Comparison of ENCODE assay signal across 8 cellular contexts in the genomic region with DNA sequence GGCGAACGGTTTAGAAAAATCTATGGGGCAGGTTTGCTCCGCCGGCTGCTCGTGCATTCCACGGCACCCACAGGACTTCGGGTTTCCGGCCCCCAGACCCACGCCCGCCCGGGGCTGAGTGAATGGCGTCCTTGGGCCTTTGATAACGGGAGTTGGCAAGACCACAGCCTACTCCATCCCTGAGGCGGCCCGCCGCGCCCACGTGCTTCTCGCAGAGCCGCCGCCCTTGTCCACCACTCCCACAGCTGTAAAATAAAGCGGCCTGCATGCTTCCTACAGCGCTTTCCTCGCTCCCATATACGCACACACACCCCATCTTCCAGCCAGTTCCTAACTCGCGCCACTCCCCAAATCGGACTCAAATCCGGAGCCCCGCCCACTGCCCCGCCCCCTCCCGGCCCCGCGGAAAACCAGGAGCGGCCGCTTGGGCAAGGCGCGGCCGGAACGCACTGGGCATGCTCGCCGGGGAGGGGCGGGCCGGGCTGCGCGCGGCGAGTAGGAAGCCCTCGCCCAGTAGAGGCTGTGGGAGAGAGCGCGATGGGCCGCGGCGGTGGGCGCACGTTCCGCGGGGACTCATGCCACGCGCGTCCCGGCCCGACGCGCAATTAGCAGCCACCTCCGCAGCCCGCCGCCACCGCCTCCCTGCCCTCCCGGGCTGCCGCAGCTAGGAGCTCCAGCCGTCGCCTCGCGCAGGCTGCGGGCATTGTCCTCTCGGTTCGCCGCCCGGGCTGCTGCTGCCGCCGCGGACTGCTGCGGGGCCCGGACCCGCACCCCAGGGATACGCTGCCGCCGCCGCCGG.
A peak's percentile ranks its signal among the peaks of the same experiment; 100 is the strongest.
DNase-seq lines count a peak whose midpoint lies in the region; ATAC-seq and TF ChIP-seq lines count a peak whose summit lies in the region.

RAP2B (plus strand) TSS at position 513 of the 799 bp plus-strand sequence. CDS start 468 bp downstream, outside the sequence.

- H3K27ac ChIP-seq in caudate nucleus (ENCODE audit: low read depth, low read length) = peak within 1 kb of the TSS; percentile 92

- DNase-seq in 8988T (peak; percentile 88), NCI-H2196 treated with DMSO at 0.1 percent for 48 hours (lab: John Stamatoyannopoulos, UW; ENCODE audit: unreplicated experiment) (peak; percentile 83), caudate nucleus (lab: John Stamatoyannopoulos, UW) (peak; percentile 11 to 98 (median 90)), iris pigment epithelial cell (ENCODE audit: low read depth) (peak; percentile 99)
- DNase-seq in activated CD4-positive, CD25-positive, alpha-beta regulatory T cell (lab: John Stamatoyannopoulos, UW) = peak; percentile 89 to 97 (median 93)
- DNase-seq in stimulated activated CD4-positive, alpha-beta T cell treated with anti-CD3 and anti-CD28 coated beads, Interleukin-12 subunit alpha, Interleukin-12 subunit beta, amount 100 ng/mL, for 24 hours (ENCODE audit: low read depth in 2 of 2) = peak; percentile 93 to 99

- peak; percentile 55 for ATAC-seq in HG03064 (IDR thresholded peaks at IDR 0.05; ENCODE audit: low read depth, unreplicated experiment)

- peak; percentile 95 for TF ChIP-seq POLR2A in GM18526 (IDR thresholded peaks at IDR 0.05; ENCODE audit: extremely low read depth, insufficient read length)

Comparison
In these comparisons a context has a peak if more than half of its experiments do, and no peak if none do; other contexts are left out.
1. Peak in every context shown above with its lines: DNase-seq, ATAC-seq and H3K27ac ChIP-seq.